In the genomic region with DNA sequence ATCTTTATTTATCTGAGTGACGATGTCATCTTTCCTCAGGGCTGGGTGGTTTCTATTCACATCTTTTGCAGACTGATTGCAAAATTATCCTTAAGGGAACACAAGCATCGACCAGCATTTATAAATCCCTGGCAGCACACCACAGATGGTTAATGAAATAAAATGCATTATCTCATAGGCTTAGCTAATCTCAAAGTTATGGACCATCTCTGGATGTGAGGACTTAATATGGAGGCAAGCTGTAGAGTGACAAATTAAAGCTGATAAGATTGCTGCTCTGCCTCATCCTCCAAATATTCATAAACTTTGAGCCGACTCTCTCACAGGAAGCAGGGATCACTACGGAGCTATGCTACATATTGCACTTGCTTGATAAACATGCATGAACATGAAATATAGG, we compare ENCODE assay signal across 16 cellular contexts.
DNase-seq lines count a peak whose midpoint lies in the region; ATAC-seq and TF ChIP-seq lines count a peak whose summit lies in the region.
"Had no signal": no experiment of that assay in that cellular context is flagged by ENCODE, and none has a peak within 500 bp of the region (broad histone marks: within the 10 kb centered on the region; RNA-seq: fewer than 3 reads in every experiment).

No MANE protein-coding gene starts in this region.

- H3K79me2 ChIP-seq in PC-3 (ENCODE audit: low read length): no peaks in the 10 kb centered on the region
- H3K79me2 ChIP-seq in osteoblast (ENCODE audit: insufficient read depth, low read length): no peaks in the 10 kb centered on the region

- H3K27ac ChIP-seq in PC-3 (ENCODE audit: low read length) (peak overlapping the region; percentile 97), osteoblast (ENCODE audit: low read depth, low read length) (peak overlapping the region; percentile 99), stomach (no peak overlapping the region), body of pancreas (no peak overlapping the region), transverse colon (no peak overlapping the region)
- H3K27ac ChIP-seq: sigmoid colon had no signal

- intact Hi-C loops in PC-3 (cut with micrococcal nuclease): no loop called here
- intact Hi-C loops in stomach (cut with DNase I; ENCODE audit: low total_unique reads): no loop called here
- intact Hi-C loops in body of pancreas (cut with DNase I): no loop called here
- intact Hi-C loops in transverse colon (cut with DNase I; ENCODE audit: low total_unique reads): no loop called here

- H3K27me3 ChIP-seq in PC-3 (ENCODE audit: low read length) (no peaks in the 10 kb centered on the region), osteoblast (ENCODE audit: insufficient read depth, low read length) (no peaks in the 10 kb centered on the region), stomach (no peaks in the 10 kb centered on the region), body of pancreas (no peaks in the 10 kb centered on the region), transverse colon (no peaks in the 10 kb centered on the region)
- H3K27me3 ChIP-seq: sigmoid colon had no signal

- peak overlapping the region; percentile 87 for H3K9ac ChIP-seq in PC-3 (ENCODE audit: low read length)

- POLR2A ChIA-PET in PC-3 (lab: Charles Lee; ENCODE audit: unreplicated experiment): no interaction called here

- H3K9me2 ChIP-seq in PC-3 (replicated peaks; ENCODE audit: low read length): no peaks in the 10 kb centered on the region

- H2AFZ ChIP-seq in PC-3 (ENCODE audit: low read length): no peak overlapping the region
- no peak overlapping the region for H2AFZ ChIP-seq in osteoblast (ENCODE audit: low read length)

- no TSS peak for BruUV-seq in PC-3 (replicated peaks; lab: Mats Ljungman, UMichigan)

- CTCF ChIA-PET in PC-3 (lab: Charles Lee): interaction anchor here (0.6 kb wide), 1 partner anchor 280 kb away, joined by 6 read pairs; no protein-coding TSS in a partner anchor

- DNase-seq in EL (peak; percentile 96), PC-3 (peak; percentile 66), choroid plexus epithelial cell (ENCODE audit: low read depth) (peak; percentile 75), osteoblast (ENCODE audit: insufficient read length, low spot score, missing footprints) (peak; percentile 57), stomach (no peak), body of pancreas (no peak), transverse colon (no peak)
- DNase-seq: activated CD4-positive, alpha-beta T cell treated with anti-CD3 and anti-CD28 coated beads, Interleukin-2, amount 50 U/mL, for 48 hours; NCI-H345; sigmoid colon; stimulated activated naive CD8-positive, alpha-beta T cell treated with anti-CD3 and anti-CD28 coated beads, Interleukin-15, Interleukin-2, amounts not matched to agents 100 U/mL and 50 U/mL, for 24 hours; T-helper 9 cell had no signal

- H3K9me3 ChIP-seq in PC-3 (ENCODE audit: low read length) (no peaks in the 10 kb centered on the region), osteoblast (ENCODE audit: low read depth, low read length) (no peaks in the 10 kb centered on the region), stomach (peaks cover 0 to 3% (median 0%) of the 10 kb centered on the region in 4 donors), body of pancreas (no peaks in the 10 kb centered on the region), transverse colon (no peaks in the 10 kb centered on the region)

- TF ChIP-seq POLR2A in stomach (IDR thresholded peaks at IDR 0.05) (no peak), body of pancreas (IDR thresholded peaks at IDR 0.05) (no peak), transverse colon (IDR thresholded peaks at IDR 0.05) (no peak)

- no peaks in the 10 kb centered on the region for H4K20me1 ChIP-seq in PC-3 (ENCODE audit: low read length)
- no peaks in the 10 kb centered on the region for H4K20me1 ChIP-seq in osteoblast (ENCODE audit: insufficient read depth, low read length)

- H3K4me1 ChIP-seq in PC-3 (ENCODE audit: insufficient read depth, low read length) (peaks cover 44% of the 10 kb centered on the region), osteoblast (ENCODE audit: insufficient read depth, low read length) (peaks cover 58% of the 10 kb centered on the region), stomach (no peaks in the 10 kb centered on the region), body of pancreas (no peaks in the 10 kb centered on the region), transverse colon (no peaks in the 10 kb centered on the region)
- H3K4me1 ChIP-seq: sigmoid colon had no signal

- in situ Hi-C loops in transverse colon (cut with MboI; ENCODE audit: low pct_ligation_motif_present in 1 of 4, low pct_unique_long_range_greater_than_20kb in 1 of 4, low sequenced_read_pairs in 3 of 4): no loop called here

- H3K4me2 ChIP-seq in PC-3 (ENCODE audit: low read length) (peak overlapping the region; percentile 65), osteoblast (ENCODE audit: insufficient read depth, low read length) (peak overlapping the region; percentile 78)

- H3K36me3 ChIP-seq in PC-3 (ENCODE audit: low read depth, low read length) (no peaks in the 10 kb centered on the region), osteoblast (ENCODE audit: insufficient read depth, low read length) (no peaks in the 10 kb centered on the region), stomach (no peaks in the 10 kb centered on the region), body of pancreas (replicated peaks in 1 of 2; ENCODE audit: insufficient read depth in 1 of 2, low read depth in 2 of 2) (no peaks in the 10 kb centered on the region), transverse colon (no peaks in the 10 kb centered on the region)
- H3K36me3 ChIP-seq: sigmoid colon had no signal

- TF ChIP-seq EP300 in stomach (IDR thresholded peaks at IDR 0.05) (no peak), transverse colon (IDR thresholded peaks at IDR 0.05; ENCODE audit: low read depth) (no peak)

- TF ChIP-seq CTCF in PC-3 (conservative IDR thresholded peaks at IDR 0.05; ENCODE audit: low read depth, low read length) (no peak), choroid plexus epithelial cell (conservative IDR thresholded peaks at IDR 0.05; ENCODE audit: low read depth, low read length) (no peak), osteoblast (IDR thresholded peaks at IDR 0.05; ENCODE audit: extremely low read depth, low read depth, low read length) (no peak), stomach (IDR thresholded peaks at IDR 0.05) (no peak), body of pancreas (IDR thresholded peaks at IDR 0.05) (no peak), transverse colon (IDR thresholded peaks at IDR 0.05) (no peak)

- 51 to 67% (median 60%) methylated on average over 4 of the region's 4 CpGs for WGBS in stomach, 5 donors
- WGBS in body of pancreas, 2 donors: 59 to 68% methylated on average over 4 of the region's 4 CpGs
- 41 to 65% methylated on average over 4 of the region's 4 CpGs for WGBS in transverse colon (ENCODE audit: low coverage in 1 of 2), 2 donors

- H3K4me3 ChIP-seq in PC-3 (ENCODE audit: low read length) (peak overlapping the region; percentile 18; the same call in 1 of the 2 replicates), choroid plexus epithelial cell (ENCODE audit: low read depth, low read length) (no peak overlapping the region), osteoblast (ENCODE audit: insufficient read depth, low read length) (no peak overlapping the region), stomach (no peak overlapping the region), body of pancreas (no peak overlapping the region), transverse colon (no peak overlapping the region)
- H3K4me3 ChIP-seq: lung, sigmoid colon had no signal

- no peak for ATAC-seq in PC-3
- no peak for ATAC-seq in body of pancreas
- no peak for ATAC-seq in GM18517 (IDR thresholded peaks at IDR 0.05; ENCODE audit: unreplicated experiment)
- ATAC-seq: activated T-helper 17 cell treated with anti-CD3 and anti-CD28 coated beads, Interleukin-2, amount 50 U/mL, for 72 hours; Panc1; stimulated activated naive CD8-positive, alpha-beta T cell treated with anti-CD3 and anti-CD28 coated beads, Interleukin-15, Interleukin-2, amounts not matched to agents 100 U/mL and 50 U/mL, for 24 hours had no signal

- peaks cover 18% of the 10 kb centered on the region for H3F3A ChIP-seq in PC-3 (ENCODE audit: low read length, unreplicated experiment)

Comparison
In these comparisons a context has a peak if more than half of its experiments do, and no peak if none do; other contexts are left out.
1. DNase-seq: peak in EL (single experiment), PC-3 (single experiment), choroid plexus epithelial cell (single experiment) and osteoblast (single experiment); none in stomach (single experiment), body of pancreas (0 of 4) and transverse colon (single experiment).
2. H3K27ac ChIP-seq: peak in PC-3 (single experiment) and osteoblast (single experiment); none in stomach (0 of 5), body of pancreas (0 of 4) and transverse colon (0 of 4).